Comparison of ENCODE assay signal across 8 cellular contexts in the genomic region with DNA sequence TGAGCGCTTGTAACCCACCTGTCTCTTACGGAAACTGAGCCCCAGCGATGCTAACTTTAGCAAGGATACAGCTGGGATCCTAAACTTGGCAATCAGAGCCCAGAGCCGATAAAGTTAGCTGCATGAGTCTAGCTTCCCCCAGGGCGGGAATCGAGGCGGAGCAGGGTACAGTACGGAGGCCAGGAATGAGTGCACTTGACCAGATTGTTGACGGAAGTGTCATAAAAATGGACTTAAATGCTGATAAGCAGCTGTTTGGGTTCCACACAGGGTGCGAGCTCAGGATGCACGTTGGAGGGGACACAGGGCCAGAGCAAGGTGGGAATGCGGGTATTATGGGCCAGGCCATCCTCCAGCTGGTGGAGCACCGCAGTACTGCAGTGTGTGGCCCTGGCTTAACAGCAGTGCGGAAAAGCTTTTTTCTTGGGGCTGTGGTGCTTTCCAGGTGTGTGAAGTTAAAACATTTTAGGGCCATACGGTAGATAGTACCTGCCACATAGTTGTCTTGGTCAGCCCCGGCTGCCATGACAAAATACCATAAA. TPM values are rescaled to one million over a fixed set of nuclear protein-coding genes. Genes with fewer than 3 reads are reported as not detected.
DNase-seq lines count a peak whose midpoint lies in the region; ATAC-seq and TF ChIP-seq lines count a peak whose summit lies in the region.
"Not testable (repeated sequence)": the region's sequence is repeated elsewhere in the genome, so short reads cannot be mapped to it uniquely, and the experiment has no call there.

No MANE protein-coding gene starts in this region.

- H3K36me3 ChIP-seq in CD8-positive, alpha-beta memory T cell (ENCODE audit: insufficient read depth, low read length); right lobe of liver: not testable (repeated sequence)

- TF ChIP-seq POLR2A in right lobe of liver (IDR thresholded peaks at IDR 0.05), result not testable (repeated sequence)

- peak overlapping the region; percentile 62 for H3K27ac ChIP-seq in CD8-positive, alpha-beta memory T cell (ENCODE audit: low read depth, low read length)
- peak overlapping the region in 1 of 3 donors; percentile 78 for H3K27ac ChIP-seq in right lobe of liver

- CTCF ChIA-PET in CD8-positive, alpha-beta memory T cell (lab: Charles Lee), result not testable (repeated sequence)
- CTCF ChIA-PET in activated CD4-positive, alpha-beta T cell treated with anti-CD3 and anti-CD28 coated beads, Interleukin-2, amount 10 ng/mL, durations not matched to agents 7 days and 5 days (lab: Charles Lee), result interaction anchor here (0.9 kb wide), 1 partner anchor 22 kb away, joined by 3 read pairs; no protein-coding TSS in a partner anchor

- H3K27me3 ChIP-seq in CD8-positive, alpha-beta memory T cell (ENCODE audit: insufficient read depth, low read length, poor library complexity, severe bottlenecking); right lobe of liver: not testable (repeated sequence)

- not testable (repeated sequence) for H3K4me1 ChIP-seq in CD8-positive, alpha-beta memory T cell (ENCODE audit: insufficient read depth, low read length); right lobe of liver

- H3K27me3 Mint-ChIP-seq in CD8-positive, alpha-beta memory T cell; activated CD4-positive, alpha-beta T cell treated with anti-CD3 and anti-CD28 coated beads, Interleukin-2, amount 10 ng/mL, durations not matched to agents 7 days and 5 days; effector memory CD8-positive, alpha-beta T cell: not testable (repeated sequence)

- not testable (repeated sequence) for DNase-seq in CD8-positive, alpha-beta memory T cell; right lobe of liver
- DNase-seq in NCI-H526 (lab: John Stamatoyannopoulos, UW), result peak; percentile 60 to 64
- DNase-seq in activated CD4-positive, alpha-beta T cell treated with anti-CD3 and anti-CD28 coated beads, Interleukin-2, amount 10 ng/mL, durations not matched to agents 7 days and 5 days, result peak; percentile 35
- peak; percentile 11 to 17 (median 17) for DNase-seq in effector memory CD8-positive, alpha-beta T cell
- peak; percentile 8 to 22 for DNase-seq in stimulated activated CD4-positive, alpha-beta T cell treated with anti-CD3 and anti-CD28 coated beads, Interleukin-12 subunit alpha, Interleukin-12 subunit beta, amount 100 ng/mL, for 24 hours (ENCODE audit: low read depth in 2 of 2)

- H3K9me3 Mint-ChIP-seq in CD8-positive, alpha-beta memory T cell; activated CD4-positive, alpha-beta T cell treated with anti-CD3 and anti-CD28 coated beads, Interleukin-2, amount 10 ng/mL, durations not matched to agents 7 days and 5 days; effector memory CD8-positive, alpha-beta T cell: not testable (repeated sequence)

- peak in 1 of 4 donors; percentile 24 for TF ChIP-seq CTCF in right lobe of liver (IDR thresholded peaks at IDR 0.05)

- POLR2A ChIA-PET in CD8-positive, alpha-beta memory T cell (lab: Charles Lee); activated CD4-positive, alpha-beta T cell treated with anti-CD3 and anti-CD28 coated beads, Interleukin-2, amount 10 ng/mL, durations not matched to agents 7 days and 5 days (lab: Charles Lee): not testable (repeated sequence)

- H3K4me3 Mint-ChIP-seq in CD8-positive, alpha-beta memory T cell, result peak overlapping the region; percentile 95 to 99 (median 99)
- peak overlapping the region; percentile 92 for H3K4me3 Mint-ChIP-seq in activated CD4-positive, alpha-beta T cell treated with anti-CD3 and anti-CD28 coated beads, Interleukin-2, amount 10 ng/mL, durations not matched to agents 7 days and 5 days
- peak overlapping the region; percentile 96 to 99 for H3K4me3 Mint-ChIP-seq in effector memory CD8-positive, alpha-beta T cell

- H3K4me1 Mint-ChIP-seq in CD8-positive, alpha-beta memory T cell, result peaks cover 23 to 41% (median 23%) of the 10 kb centered on the region in 3 donors
- peaks cover 41% of the 10 kb centered on the region for H3K4me1 Mint-ChIP-seq in activated CD4-positive, alpha-beta T cell treated with anti-CD3 and anti-CD28 coated beads, Interleukin-2, amount 10 ng/mL, durations not matched to agents 7 days and 5 days
- H3K4me1 Mint-ChIP-seq in effector memory CD8-positive, alpha-beta T cell (ENCODE audit: low read depth in 2 of 2), result peaks cover 18 to 26% of the 10 kb centered on the region in 2 donors

- intact Hi-C loops in right lobe of liver (cut with DNase I), result not testable (repeated sequence)

- H3K9me3 ChIP-seq in CD8-positive, alpha-beta memory T cell (ENCODE audit: low read length); right lobe of liver: not testable (repeated sequence)

- H3K36me3 Mint-ChIP-seq in CD8-positive, alpha-beta memory T cell, result peaks cover 0 to 28% (median 0%) of the 10 kb centered on the region in 3 donors
- peaks cover 25% of the 10 kb centered on the region for H3K36me3 Mint-ChIP-seq in activated CD4-positive, alpha-beta T cell treated with anti-CD3 and anti-CD28 coated beads, Interleukin-2, amount 10 ng/mL, durations not matched to agents 7 days and 5 days (ENCODE audit: low read depth)
- peaks cover 16% of the 10 kb centered on the region for H3K36me3 Mint-ChIP-seq in effector memory CD8-positive, alpha-beta T cell (ENCODE audit: insufficient read depth)

- peak overlapping the region; percentile 82 for H3K4me3 ChIP-seq in CD8-positive, alpha-beta memory T cell (ENCODE audit: low read length)
- H3K4me3 ChIP-seq in right lobe of liver, result peak overlapping the region; percentile 63 to 85 (median 67)

- 0% methylated on average over 7 of the region's 16 CpGs for WGBS in right lobe of liver (ENCODE audit: insufficient coverage, low coverage, low lambda C conversion rate, missing lambda C conversion rate)

- H3K27ac Mint-ChIP-seq in CD8-positive, alpha-beta memory T cell, result peak overlapping the region; percentile 87 to 99 (median 95)
- H3K27ac Mint-ChIP-seq in activated CD4-positive, alpha-beta T cell treated with anti-CD3 and anti-CD28 coated beads, Interleukin-2, amount 10 ng/mL, durations not matched to agents 7 days and 5 days, result peak overlapping the region; percentile 97
- H3K27ac Mint-ChIP-seq in effector memory CD8-positive, alpha-beta T cell, result peak overlapping the region; percentile 81 to 98

- ATAC-seq in GM19468 (IDR thresholded peaks at IDR 0.05; ENCODE audit: extremely low read depth, unreplicated experiment) (peak; percentile 11), HG03103 (IDR thresholded peaks at IDR 0.05; ENCODE audit: low read depth, unreplicated experiment) (peak; percentile 33), right lobe of liver (peak; percentile 23 to 48 (median 40))
- peak; percentile 46 for ATAC-seq in effector memory CD8-positive, alpha-beta T cell (replicated peaks)

RNA-seq across cellular contexts. Expression of gene DDX11, which starts 0.7 kb away (rescaled TPM):
- 100 to 1,000 TPM; 119 to 122 TPM for total RNA-seq in CD8-positive, alpha-beta memory T cell
- 17.2 TPM for polyA plus RNA-seq in CD8-positive, alpha-beta memory T cell
- 100 to 1,000 TPM; 143 to 181 TPM for total RNA-seq in activated CD4-positive, alpha-beta T cell treated with anti-CD3 and anti-CD28 coated beads, Interleukin-2, amount 10 ng/mL, durations not matched to agents 7 days and 5 days
- 10 to 100 TPM in 4 of 6 experiments, 1 to 10 TPM in 2; 5.0 to 19.2 (median 13.5) TPM for total RNA-seq in right lobe of liver

Comparison
In these comparisons a context has a peak if more than half of its experiments do, and no peak if none do; other contexts are left out.
1. RNA of gene DDX11, which starts 0.7 kb away (total RNA-seq): 143 to 181 TPM in activated CD4-positive, alpha-beta T cell treated with anti-CD3 and anti-CD28 coated beads, Interleukin-2, amount 10 ng/mL, durations not matched to agents 7 days and 5 days and 119 to 122 TPM in CD8-positive, alpha-beta memory T cell; 5.0 to 19.2 TPM in right lobe of liver; every median in the first group is over 4 times any median in the second.
2. Peak in every context shown above with its lines, with median percentiles within 50 percentile points of each other: H3K27ac Mint-ChIP-seq, H3K4me3 Mint-ChIP-seq and ATAC-seq.